Comparison of ENCODE assay signal across 8 cellular contexts in genomic region chr4:43238018-43238417, GRCh38.
"Had no signal": no experiment of that assay in that cellular context is flagged by ENCODE, and none has a peak within 500 bp of the region (broad histone marks: within the 10 kb centered on the region; RNA-seq: fewer than 3 reads in every experiment).

No MANE protein-coding gene starts in this region.

- H3K9me3 ChIP-seq: HAP-1 had no signal

- H3K27ac ChIP-seq: GM23248 had no signal

- H3K4me3 ChIP-seq: GM23248, HAP-1 had no signal

- H3K9ac ChIP-seq: GM23248 had no signal

- ATAC-seq: HCT116, HepG2 had no signal

- H3K4me1 ChIP-seq: HAP-1 had no signal

- H3K36me3 ChIP-seq: HAP-1 had no signal

- DNase-seq: GM23248, GOT3, H7, HFFc6, KBM-7 had no signal

- H2AFZ ChIP-seq: GM23248 had no signal
